In the genomic region with DNA sequence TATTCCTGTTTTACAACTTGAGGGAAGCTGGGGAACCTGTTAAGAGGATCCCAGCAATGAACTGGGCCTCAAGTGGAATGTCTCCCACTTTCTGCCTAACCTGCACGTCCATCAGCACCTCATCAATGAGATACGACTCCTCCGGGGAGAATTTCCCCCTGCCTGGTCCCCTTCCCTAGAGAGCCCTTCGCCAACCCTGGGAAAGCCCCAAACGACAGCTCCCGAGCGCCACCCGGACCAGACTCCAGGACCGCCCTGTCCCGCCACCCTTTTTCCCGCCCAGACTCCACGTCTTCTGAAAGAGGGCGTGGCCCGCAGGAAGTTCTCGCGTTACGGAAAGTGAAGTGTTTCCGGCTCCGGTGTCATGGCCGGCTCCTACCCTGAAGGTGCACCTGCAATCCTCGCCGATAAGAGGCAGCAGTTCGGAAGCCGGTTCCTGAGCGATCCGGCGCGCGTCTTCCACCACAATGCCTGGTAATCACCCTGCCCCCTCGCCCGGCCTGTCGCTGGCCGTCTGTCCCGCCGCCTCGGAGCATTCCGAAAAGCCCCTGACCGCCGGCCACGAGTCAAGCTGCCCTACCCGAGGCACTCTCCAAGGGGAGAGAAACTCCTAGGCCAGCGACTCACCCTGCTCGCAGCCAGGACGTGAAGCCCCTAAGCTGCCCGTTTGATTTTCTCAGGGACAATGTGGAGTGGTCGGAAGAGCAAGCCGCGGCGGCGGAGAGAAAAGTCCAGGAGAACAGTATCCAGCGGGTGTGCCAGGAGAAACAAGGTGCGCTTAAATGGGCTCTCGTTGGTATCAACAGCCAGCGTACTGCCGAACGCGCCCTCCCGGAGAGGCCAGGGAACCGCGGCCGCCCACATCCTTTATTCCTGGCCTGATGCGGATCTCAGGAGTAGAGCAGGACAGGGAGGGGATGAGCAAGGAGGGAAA, we compare ENCODE assay signal across 1 cellular context.
TF ChIP-seq lines count a peak whose summit lies in the region.

A gene with protein sequence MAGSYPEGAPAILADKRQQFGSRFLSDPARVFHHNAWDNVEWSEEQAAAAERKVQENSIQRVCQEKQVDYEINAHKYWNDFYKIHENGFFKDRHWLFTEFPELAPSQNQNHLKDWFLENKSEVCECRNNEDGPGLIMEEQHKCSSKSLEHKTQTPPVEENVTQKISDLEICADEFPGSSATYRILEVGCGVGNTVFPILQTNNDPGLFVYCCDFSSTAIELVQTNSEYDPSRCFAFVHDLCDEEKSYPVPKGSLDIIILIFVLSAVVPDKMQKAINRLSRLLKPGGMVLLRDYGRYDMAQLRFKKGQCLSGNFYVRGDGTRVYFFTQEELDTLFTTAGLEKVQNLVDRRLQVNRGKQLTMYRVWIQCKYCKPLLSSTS (plus strand): TSS at position 347 of the 934 bp plus-strand sequence. CDS start 18 bp downstream, at position 365.

TF ChIP-seq in A549, 52 proteins besides CTCF, POLR2A, EP300 and RAD21 (continued from another document):
- TF ChIP-seq, protein P1, sequence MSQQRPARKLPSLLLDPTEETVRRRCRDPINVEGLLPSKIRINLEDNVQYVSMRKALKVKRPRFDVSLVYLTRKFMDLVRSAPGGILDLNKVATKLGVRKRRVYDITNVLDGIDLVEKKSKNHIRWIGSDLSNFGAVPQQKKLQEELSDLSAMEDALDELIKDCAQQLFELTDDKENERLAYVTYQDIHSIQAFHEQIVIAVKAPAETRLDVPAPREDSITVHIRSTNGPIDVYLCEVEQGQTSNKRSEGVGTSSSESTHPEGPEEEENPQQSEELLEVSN (IDR thresholded peaks at IDR 0.05; ENCODE audit: borderline replicate concordance, low read depth), result peak; percentile 99
- peak; percentile 50; the same call in 1 of the 2 replicates for TF ChIP-seq HDAC2 (IDR thresholded peaks at IDR 0.05)
TF ChIP-seq in A549: peak in this region for 11; not testable (repeated sequence) for 41.
